ENCODE assay signal across 9 cellular contexts in the genomic region with DNA sequence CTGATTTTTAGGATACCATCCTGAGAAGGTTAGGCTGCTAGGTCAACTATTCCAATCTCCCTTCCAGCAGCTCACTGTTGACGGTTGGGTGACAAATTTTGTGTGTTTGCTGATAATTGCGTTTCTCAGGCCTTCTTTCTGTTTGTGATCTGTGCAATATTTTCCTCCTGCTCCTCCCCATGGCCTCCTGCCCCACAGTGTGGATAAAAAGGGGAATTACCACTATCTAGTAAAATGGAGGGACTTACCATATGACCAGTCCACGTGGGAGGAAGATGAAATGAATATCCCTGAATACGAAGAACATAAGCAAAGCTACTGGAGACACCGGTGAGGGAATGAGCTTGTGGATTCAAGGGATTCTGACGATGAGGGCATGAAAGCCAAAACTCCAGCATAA.
DNase-seq lines count a peak whose midpoint lies in the region; ATAC-seq lines count a peak whose summit lies in the region.
"Had no signal": no experiment of that assay in that cellular context is flagged by ENCODE, and none has a peak within 500 bp of the region (broad histone marks: within the 10 kb centered on the region; RNA-seq: fewer than 3 reads in every experiment).

No MANE protein-coding gene starts in this region.

- H3K4me3 ChIP-seq in effector memory CD4-positive, alpha-beta T cell (ENCODE audit: insufficient read depth, low read depth, low read length, poor library complexity, severe bottlenecking), result no peak overlapping the region
- H3K4me3 ChIP-seq in muscle layer of colon (ENCODE audit: low read depth in 1 of 2, low read length in 2 of 2), result no peak overlapping the region
- H3K4me3 ChIP-seq: BLaER1 had no signal

- H3K9me3 ChIP-seq in effector memory CD4-positive, alpha-beta T cell (ENCODE audit: control insufficient read depth, low read length), result no peaks in the 10 kb centered on the region
- no peaks in the 10 kb centered on the region for H3K9me3 ChIP-seq in muscle layer of colon (ENCODE audit: low read length)
- H3K9me3 ChIP-seq: BLaER1 had no signal

- no peak for ATAC-seq in GM18861 (IDR thresholded peaks at IDR 0.05; ENCODE audit: unreplicated experiment)

- H3K4me1 ChIP-seq in effector memory CD4-positive, alpha-beta T cell (ENCODE audit: control insufficient read depth, insufficient read depth, low read length, poor library complexity, severe bottlenecking), result no peaks in the 10 kb centered on the region
- H3K4me1 ChIP-seq in muscle layer of colon (ENCODE audit: insufficient read depth, low read length), result no peaks in the 10 kb centered on the region
- H3K4me1 ChIP-seq: BLaER1 had no signal

- H3K27ac ChIP-seq in effector memory CD4-positive, alpha-beta T cell (ENCODE audit: insufficient read depth, low read length, poor library complexity, severe bottlenecking), result peak overlapping the region; percentile 8
- no peak overlapping the region for H3K27ac ChIP-seq in muscle layer of colon (ENCODE audit: low read depth, low read length)
- H3K27ac ChIP-seq: BLaER1 had no signal

- no peaks in the 10 kb centered on the region for H3K27me3 ChIP-seq in effector memory CD4-positive, alpha-beta T cell (replicated peaks; ENCODE audit: control insufficient read depth, insufficient read depth, low read length, poor library complexity, severe bottlenecking)
- H3K27me3 ChIP-seq in muscle layer of colon (ENCODE audit: control insufficient read depth in 1 of 2, insufficient read depth in 2 of 2, low read length in 2 of 2), result no peaks in the 10 kb centered on the region
- H3K27me3 ChIP-seq: BLaER1 had no signal

- DNase-seq in NCI-H1105 treated with DMSO at 0.1 percent for 48 hours (lab: John Stamatoyannopoulos, UW) (peak; percentile 39), NCI-H1105 (lab: John Stamatoyannopoulos, UW) (no peak), OCI-M1 (lab: John Stamatoyannopoulos, UW) (peak; percentile 77), epidermal melanocyte (ENCODE audit: insufficient read length, low spot score) (no peak), iPS-NIHi7 (ENCODE audit: extremely low spot score) (no peak)
- DNase-seq in effector memory CD4-positive, alpha-beta T cell, result no peak

- H3K9ac ChIP-seq in muscle layer of colon (ENCODE audit: low read length), result peak overlapping the region; percentile 5
- H3K9ac ChIP-seq: BLaER1 had no signal

- H3K36me3 ChIP-seq in effector memory CD4-positive, alpha-beta T cell (ENCODE audit: control insufficient read depth, insufficient read depth, low read length), result peaks cover 87% of the 10 kb centered on the region
- peaks cover 80% of the 10 kb centered on the region for H3K36me3 ChIP-seq in muscle layer of colon (ENCODE audit: insufficient read depth, low read length)

Comparison
In these comparisons a context has a peak if more than half of its experiments do, and no peak if none do; other contexts are left out.
1. DNase-seq: peak in NCI-H1105 treated with DMSO at 0.1 percent for 48 hours (single experiment) and OCI-M1 (single experiment); none in NCI-H1105 (single experiment), effector memory CD4-positive, alpha-beta T cell (0 of 3), epidermal melanocyte (single experiment) and iPS-NIHi7 (single experiment).